ENCODE assay signal across 36 cellular contexts in genomic region chr11:48879256-48879655, GRCh38.
"Had no signal": no experiment of that assay in that cellular context is flagged by ENCODE, and none has a peak within 500 bp of the region (broad histone marks: within the 10 kb centered on the region; RNA-seq: fewer than 3 reads in every experiment).

No MANE protein-coding gene starts in this region.

- H3K27me3 ChIP-seq: adrenal gland, ascending aorta, body of pancreas, brain microvascular endothelial cell, breast epithelium, cardiac muscle cell had no signal

- H3K4me3 ChIP-seq: adrenal gland, ascending aorta, body of pancreas, breast epithelium, cardiac muscle cell had no signal

- H3K36me3 ChIP-seq: adrenal gland, ascending aorta, brain microvascular endothelial cell, breast epithelium, cardiac muscle cell had no signal

- DNase-seq: activated effector memory CD4-positive, alpha-beta T cell treated with anti-CD3 and anti-CD28 coated beads, Interleukin-2, amount 50 U/mL, for 16 hours; activated effector memory CD4-positive, alpha-beta T cell treated with Interleukin-2 at 50 U/mL for 16 hours; activated gamma-delta T cell; activated gamma-delta T cell treated with Interleukin-2 at 50 U/mL for 16 hours; activated naive CD4-positive, alpha-beta T cell; activated naive CD4-positive, alpha-beta T cell treated with anti-CD3 and anti-CD28 coated beads for 36 hours; activated naive CD4-positive, alpha-beta T cell treated with anti-CD3 and anti-CD28 coated beads, Interleukin-2, amount 10 ng/mL, durations not matched to agents 7 days and 5 days; activated naive CD4-positive, alpha-beta T cell treated with anti-CD3 and anti-CD28 coated beads, Interleukin-2, amount 50 U/mL, for 16 hours; activated naive CD4-positive, alpha-beta T cell treated with Interleukin-2 at 50 U/mL for 16 hours; activated naive CD8-positive, alpha-beta T cell treated with anti-CD3 and anti-CD28 coated beads for 36 hours; activated naive CD8-positive, alpha-beta T cell treated with anti-CD3 and anti-CD28 coated beads, Interleukin-2, amount 10 ng/mL, durations not matched to agents 7 days and 5 days; activated naive CD8-positive, alpha-beta T cell treated with anti-CD3 and anti-CD28 coated beads, Interleukin-2, amount 50 U/mL, for 24 hours; activated T-cell treated with anti-CD3 and anti-CD28 coated beads, Interleukin-2, amount 50 U/mL, for 4 hours; activated T-cell treated with anti-CD3 and anti-CD28 coated beads, Interleukin-2, amount 50 U/mL, for 48 hours; activated T-cell treated with anti-CD3 and anti-CD28 coated beads, Interleukin-2, amount 50 U/mL, for 72 hours; amniotic stem cell; amygdala; anterior cingulate cortex; aorta; brain microvascular endothelial cell; caudate nucleus; central memory CD4-positive, alpha-beta T cell; cerebellar nuclear complex had no signal

- H3K9me3 Mint-ChIP-seq: activated naive CD4-positive, alpha-beta T cell treated with anti-CD3 and anti-CD28 coated beads for 36 hours; activated naive CD8-positive, alpha-beta T cell treated with anti-CD3 and anti-CD28 coated beads for 36 hours; activated naive CD8-positive, alpha-beta T cell treated with anti-CD3 and anti-CD28 coated beads, Interleukin-2, amount 50 U/mL, for 24 hours; activated T-cell treated with anti-CD3 and anti-CD28 coated beads, Interleukin-2, amount 50 U/mL, for 4 hours; activated T-cell treated with anti-CD3 and anti-CD28 coated beads, Interleukin-2, amount 50 U/mL, for 72 hours; activated T-helper 17 cell treated with anti-CD3 and anti-CD28 coated beads, Interleukin-2, amount 50 U/mL, for 72 hours; central memory CD8-positive, alpha-beta T cell had no signal

- ATAC-seq: activated naive CD4-positive, alpha-beta T cell treated with anti-CD3 and anti-CD28 coated beads, Interleukin-2, amount 50 U/mL, for 72 hours; activated naive CD8-positive, alpha-beta T cell treated with anti-CD3 and anti-CD28 coated beads, Interleukin-2, amount 50 U/mL, for 24 hours; activated T-cell treated with anti-CD3 and anti-CD28 coated beads, Interleukin-2, amount 50 U/mL, for 4 hours; activated T-cell treated with anti-CD3 and anti-CD28 coated beads, Interleukin-2, amount 50 U/mL, for 72 hours; activated T-helper 17 cell treated with anti-CD3 and anti-CD28 coated beads, Interleukin-2, amount 50 U/mL, for 72 hours; body of pancreas had no signal

- H3K27ac ChIP-seq: adrenal gland, ascending aorta, body of pancreas, brain microvascular endothelial cell, breast epithelium, cardiac muscle cell had no signal

- H3K4me1 Mint-ChIP-seq: activated naive CD4-positive, alpha-beta T cell treated with anti-CD3 and anti-CD28 coated beads, Interleukin-2, amount 10 ng/mL, durations not matched to agents 7 days and 5 days; activated naive CD4-positive, alpha-beta T cell treated with anti-CD3 and anti-CD28 coated beads, Interleukin-2, amount 50 U/mL, for 24 hours; activated naive CD8-positive, alpha-beta T cell treated with anti-CD3 and anti-CD28 coated beads for 36 hours; activated naive CD8-positive, alpha-beta T cell treated with anti-CD3 and anti-CD28 coated beads, Interleukin-2, amount 10 ng/mL, durations not matched to agents 7 days and 5 days; activated naive CD8-positive, alpha-beta T cell treated with anti-CD3 and anti-CD28 coated beads, Interleukin-2, amount 50 U/mL, for 24 hours; activated T-helper 17 cell treated with anti-CD3 and anti-CD28 coated beads, Interleukin-2, amount 50 U/mL, for 72 hours; brain; central memory CD8-positive, alpha-beta T cell had no signal

- H3K4me3 Mint-ChIP-seq: activated naive CD4-positive, alpha-beta T cell treated with anti-CD3 and anti-CD28 coated beads for 36 hours; activated naive CD4-positive, alpha-beta T cell treated with anti-CD3 and anti-CD28 coated beads, Interleukin-2, amount 10 ng/mL, durations not matched to agents 7 days and 5 days; activated naive CD4-positive, alpha-beta T cell treated with anti-CD3 and anti-CD28 coated beads, Interleukin-2, amount 50 U/mL, for 24 hours; activated naive CD8-positive, alpha-beta T cell; activated naive CD8-positive, alpha-beta T cell treated with anti-CD3 and anti-CD28 coated beads for 36 hours; activated naive CD8-positive, alpha-beta T cell treated with anti-CD3 and anti-CD28 coated beads, Interleukin-2, amount 10 ng/mL, durations not matched to agents 7 days and 5 days; activated naive CD8-positive, alpha-beta T cell treated with anti-CD3 and anti-CD28 coated beads, Interleukin-2, amount 50 U/mL, for 24 hours; activated T-cell treated with anti-CD3 and anti-CD28 coated beads, Interleukin-2, amount 50 U/mL, for 4 hours; activated T-cell treated with anti-CD3 and anti-CD28 coated beads, Interleukin-2, amount 50 U/mL, for 72 hours; activated T-helper 1 cell treated with anti-CD3 and anti-CD28 coated beads, Interleukin-12 subunit alpha, Interleukin-12 subunit beta, Interleukin-2, Interleukin-4 antibody, amounts not matched to agents 30 ng/mL and 10 ng/mL and 1 ng/mL, durations not matched to agents 14 hours and 24 hours and 36 hours; activated T-helper 17 cell treated with anti-CD3 and anti-CD28 coated beads, Interleukin-2, amount 50 U/mL, for 72 hours; brain; central memory CD8-positive, alpha-beta T cell had no signal

- H3K27ac Mint-ChIP-seq: activated naive CD4-positive, alpha-beta T cell treated with anti-CD3 and anti-CD28 coated beads for 36 hours; activated naive CD4-positive, alpha-beta T cell treated with anti-CD3 and anti-CD28 coated beads, Interleukin-2, amount 10 ng/mL, durations not matched to agents 7 days and 5 days; activated naive CD4-positive, alpha-beta T cell treated with anti-CD3 and anti-CD28 coated beads, Interleukin-2, amount 50 U/mL, for 24 hours; activated naive CD4-positive, alpha-beta T cell treated with anti-CD3 and anti-CD28 coated beads, Interleukin-2, amount 50 U/mL, for 72 hours; activated naive CD8-positive, alpha-beta T cell; activated naive CD8-positive, alpha-beta T cell treated with anti-CD3 and anti-CD28 coated beads for 36 hours; activated naive CD8-positive, alpha-beta T cell treated with anti-CD3 and anti-CD28 coated beads, Interleukin-2, amount 10 ng/mL, durations not matched to agents 7 days and 5 days; activated naive CD8-positive, alpha-beta T cell treated with anti-CD3 and anti-CD28 coated beads, Interleukin-2, amount 50 U/mL, for 24 hours; activated T-cell treated with anti-CD3 and anti-CD28 coated beads, Interleukin-2, amount 50 U/mL, for 72 hours; activated T-helper 1 cell treated with anti-CD3 and anti-CD28 coated beads, Interleukin-12 subunit alpha, Interleukin-12 subunit beta, Interleukin-2, Interleukin-4 antibody, amounts not matched to agents 30 ng/mL and 10 ng/mL and 1 ng/mL, durations not matched to agents 14 hours and 24 hours and 36 hours; activated T-helper 17 cell treated with anti-CD3 and anti-CD28 coated beads, Interleukin-2, amount 50 U/mL, for 72 hours; activated T-helper 2 cell treated with anti-CD3 and anti-CD28 coated beads, Interferon-gamma antibody, Interleukin-2, Interleukin-4, amounts not matched to agents 10 μg/mL and 5 μg/mL and 100 μg/mL, durations not matched to agents 14 hours and 24 hours and 36 hours; brain had no signal

- H3K27me3 Mint-ChIP-seq: activated naive CD4-positive, alpha-beta T cell treated with anti-CD3 and anti-CD28 coated beads, Interleukin-2, amount 10 ng/mL, durations not matched to agents 7 days and 5 days; activated naive CD4-positive, alpha-beta T cell treated with anti-CD3 and anti-CD28 coated beads, Interleukin-2, amount 50 U/mL, for 24 hours; activated naive CD8-positive, alpha-beta T cell; activated naive CD8-positive, alpha-beta T cell treated with anti-CD3 and anti-CD28 coated beads for 36 hours; activated naive CD8-positive, alpha-beta T cell treated with anti-CD3 and anti-CD28 coated beads, Interleukin-2, amount 10 ng/mL, durations not matched to agents 7 days and 5 days; activated naive CD8-positive, alpha-beta T cell treated with anti-CD3 and anti-CD28 coated beads, Interleukin-2, amount 50 U/mL, for 24 hours; activated T-helper 17 cell treated with anti-CD3 and anti-CD28 coated beads, Interleukin-2, amount 50 U/mL, for 72 hours; central memory CD8-positive, alpha-beta T cell had no signal

- H3K36me3 Mint-ChIP-seq: activated naive CD4-positive, alpha-beta T cell treated with anti-CD3 and anti-CD28 coated beads, Interleukin-2, amount 10 ng/mL, durations not matched to agents 7 days and 5 days; activated naive CD4-positive, alpha-beta T cell treated with anti-CD3 and anti-CD28 coated beads, Interleukin-2, amount 50 U/mL, for 24 hours; activated naive CD8-positive, alpha-beta T cell; activated naive CD8-positive, alpha-beta T cell treated with anti-CD3 and anti-CD28 coated beads for 36 hours; activated naive CD8-positive, alpha-beta T cell treated with anti-CD3 and anti-CD28 coated beads, Interleukin-2, amount 10 ng/mL, durations not matched to agents 7 days and 5 days; brain had no signal

- H3K4me1 ChIP-seq: adrenal gland, ascending aorta, body of pancreas, breast epithelium had no signal

- H3K9me3 ChIP-seq: adrenal gland, ascending aorta, body of pancreas, breast epithelium had no signal
